In genomic region chr13:60701919-60702318, GRCh38 we compare ENCODE assay signal across 32 cellular contexts.
"Had no signal": no experiment of that assay in that cellular context is flagged by ENCODE, and none has a peak within 500 bp of the region (broad histone marks: within the 10 kb centered on the region; RNA-seq: fewer than 3 reads in every experiment).

No MANE protein-coding gene starts in this region.

- H3K4me1 Mint-ChIP-seq: activated CD4-positive, alpha-beta T cell treated with anti-CD3 and anti-CD28 coated beads for 36 hours; activated CD4-positive, alpha-beta T cell treated with anti-CD3 and anti-CD28 coated beads, Interleukin-2, amount 10 ng/mL, durations not matched to agents 24 days and 14 days; activated CD8-positive, alpha-beta memory T cell treated with anti-CD3 and anti-CD28 coated beads, Interleukin-2, amount 10 ng/mL, durations not matched to agents 7 days and 5 days; activated naive CD4-positive, alpha-beta T cell treated with anti-CD3 and anti-CD28 coated beads, Interleukin-2, amount 50 U/mL, for 24 hours; activated naive CD8-positive, alpha-beta T cell treated with anti-CD3 and anti-CD28 coated beads for 36 hours; activated naive CD8-positive, alpha-beta T cell treated with anti-CD3 and anti-CD28 coated beads, Interleukin-2, amount 50 U/mL, for 24 hours had no signal

- H3K27me3 Mint-ChIP-seq: activated CD4-positive, alpha-beta memory T cell treated with anti-CD3 and anti-CD28 coated beads for 36 hours; activated CD4-positive, alpha-beta T cell treated with anti-CD3 and anti-CD28 coated beads, Interleukin-2, amount 10 ng/mL, durations not matched to agents 24 days and 14 days; activated CD8-positive, alpha-beta memory T cell treated with anti-CD3 and anti-CD28 coated beads, Interleukin-2, amount 10 ng/mL, durations not matched to agents 7 days and 5 days; activated naive CD8-positive, alpha-beta T cell treated with anti-CD3 and anti-CD28 coated beads for 36 hours; effector memory CD8-positive, alpha-beta T cell had no signal

- H3K27me3 ChIP-seq: adrenal gland, body of pancreas, esophagus muscularis mucosa, foreskin keratinocyte, gastrocnemius medialis had no signal

- H3K27ac Mint-ChIP-seq: activated CD4-positive, alpha-beta memory T cell treated with anti-CD3 and anti-CD28 coated beads for 36 hours; activated CD4-positive, alpha-beta T cell treated with anti-CD3 and anti-CD28 coated beads for 36 hours; activated CD4-positive, alpha-beta T cell treated with anti-CD3 and anti-CD28 coated beads, Interleukin-2, amount 10 ng/mL, durations not matched to agents 24 days and 14 days; activated CD8-positive, alpha-beta memory T cell treated with anti-CD3 and anti-CD28 coated beads, Interleukin-2, amount 10 ng/mL, durations not matched to agents 7 days and 5 days; activated CD8-positive, alpha-beta T cell treated with anti-CD3 and anti-CD28 coated beads, Interleukin-2, amount 10 ng/mL, durations not matched to agents 7 days and 5 days; activated naive CD4-positive, alpha-beta T cell treated with anti-CD3 and anti-CD28 coated beads for 36 hours; activated naive CD4-positive, alpha-beta T cell treated with anti-CD3 and anti-CD28 coated beads, Interleukin-2, amount 50 U/mL, for 24 hours; activated naive CD8-positive, alpha-beta T cell treated with anti-CD3 and anti-CD28 coated beads for 36 hours; activated naive CD8-positive, alpha-beta T cell treated with anti-CD3 and anti-CD28 coated beads, Interleukin-2, amount 50 U/mL, for 24 hours; activated T-helper 1 cell treated with anti-CD3 and anti-CD28 coated beads, Interleukin-12 subunit alpha, Interleukin-12 subunit beta, Interleukin-2, Interleukin-4 antibody, amounts not matched to agents 30 ng/mL and 10 ng/mL and 1 ng/mL, durations not matched to agents 14 hours and 24 hours and 36 hours; activated T-helper 2 cell treated with anti-CD3 and anti-CD28 coated beads, Interferon-gamma antibody, Interleukin-2, Interleukin-4, amounts not matched to agents 10 μg/mL and 5 μg/mL and 100 μg/mL, durations not matched to agents 14 hours and 24 hours and 36 hours; effector memory CD8-positive, alpha-beta T cell had no signal

- ATAC-seq: activated CD4-positive, alpha-beta T cell treated with anti-CD3 and anti-CD28 coated beads for 36 hours; activated CD8-positive, alpha-beta memory T cell treated with anti-CD3 and anti-CD28 coated beads, Interleukin-2, amount 10 ng/mL, durations not matched to agents 7 days and 5 days; activated CD8-positive, alpha-beta T cell treated with anti-CD3 and anti-CD28 coated beads, Interleukin-2, amount 10 ng/mL, durations not matched to agents 7 days and 5 days; activated naive CD8-positive, alpha-beta T cell treated with anti-CD3 and anti-CD28 coated beads, Interleukin-2, amount 50 U/mL, for 24 hours; body of pancreas; effector memory CD8-positive, alpha-beta T cell; foreskin keratinocyte; gastrocnemius medialis had no signal

- H3K4me3 Mint-ChIP-seq: activated CD4-positive, alpha-beta memory T cell treated with anti-CD3 and anti-CD28 coated beads for 36 hours; activated CD4-positive, alpha-beta T cell treated with anti-CD3 and anti-CD28 coated beads for 36 hours; activated CD4-positive, alpha-beta T cell treated with anti-CD3 and anti-CD28 coated beads, Interleukin-2, amount 10 ng/mL, durations not matched to agents 24 days and 14 days; activated CD8-positive, alpha-beta memory T cell treated with anti-CD3 and anti-CD28 coated beads, Interleukin-2, amount 10 ng/mL, durations not matched to agents 7 days and 5 days; activated CD8-positive, alpha-beta T cell treated with anti-CD3 and anti-CD28 coated beads, Interleukin-2, amount 10 ng/mL, durations not matched to agents 7 days and 5 days; activated naive CD4-positive, alpha-beta T cell treated with anti-CD3 and anti-CD28 coated beads for 36 hours; activated naive CD4-positive, alpha-beta T cell treated with anti-CD3 and anti-CD28 coated beads, Interleukin-2, amount 50 U/mL, for 24 hours; activated naive CD8-positive, alpha-beta T cell treated with anti-CD3 and anti-CD28 coated beads for 36 hours; activated naive CD8-positive, alpha-beta T cell treated with anti-CD3 and anti-CD28 coated beads, Interleukin-2, amount 50 U/mL, for 24 hours; activated T-helper 1 cell treated with anti-CD3 and anti-CD28 coated beads, Interleukin-12 subunit alpha, Interleukin-12 subunit beta, Interleukin-2, Interleukin-4 antibody, amounts not matched to agents 30 ng/mL and 10 ng/mL and 1 ng/mL, durations not matched to agents 14 hours and 24 hours and 36 hours; effector memory CD8-positive, alpha-beta T cell had no signal

- H3K36me3 ChIP-seq: adrenal gland, esophagus muscularis mucosa, gastrocnemius medialis had no signal

- DNase-seq: activated CD4-positive, alpha-beta memory T cell treated with anti-CD3 and anti-CD28 coated beads for 36 hours; activated CD4-positive, alpha-beta T cell treated with anti-CD3 and anti-CD28 coated beads for 36 hours; activated CD4-positive, alpha-beta T cell treated with anti-CD3 and anti-CD28 coated beads, Interleukin-2, amount 10 ng/mL, durations not matched to agents 24 days and 14 days; activated CD4-positive, CD25-positive, alpha-beta regulatory T cell; activated CD4-positive, CD25-positive, alpha-beta regulatory T cell treated with anti-CD3 and anti-CD28 coated beads, Interleukin-2, amount 50 U/mL, for 72 hours; activated CD8-positive, alpha-beta memory T cell treated with anti-CD3 and anti-CD28 coated beads, Interleukin-2, amount 10 ng/mL, durations not matched to agents 7 days and 5 days; activated CD8-positive, alpha-beta memory T cell treated with anti-CD3 and anti-CD28 coated beads, Interleukin-2, amount 50 U/mL, for 4 hours; activated CD8-positive, alpha-beta T cell treated with anti-CD3 and anti-CD28 coated beads, Interleukin-2, amount 10 ng/mL, durations not matched to agents 7 days and 5 days; activated effector memory CD4-positive, alpha-beta T cell treated with anti-CD3 and anti-CD28 coated beads, Interleukin-2, amount 50 U/mL, for 16 hours; activated naive CD4-positive, alpha-beta T cell treated with anti-CD3 and anti-CD28 coated beads for 36 hours; activated naive CD8-positive, alpha-beta T cell treated with anti-CD3 and anti-CD28 coated beads for 36 hours; activated naive CD8-positive, alpha-beta T cell treated with anti-CD3 and anti-CD28 coated beads, Interleukin-2, amount 50 U/mL, for 24 hours; activated T-cell treated with anti-CD3 and anti-CD28 coated beads, Interleukin-2, amount 50 U/mL, for 1 hour; activated T-cell treated with anti-CD3 and anti-CD28 coated beads, Interleukin-2, amount 50 U/mL, for 48 hours; amygdala; aorta; body of pancreas; caudate nucleus; cortex of kidney; dermis blood vessel endothelial cell; effector CD4-positive, alpha-beta T cell; effector memory CD8-positive, alpha-beta T cell; erythroblast; foreskin keratinocyte; gastrocnemius medialis; glutamatergic neuron; T-helper 2 cell had no signal

- H3K27ac ChIP-seq: adrenal gland, body of pancreas, esophagus muscularis mucosa, foreskin keratinocyte, gastrocnemius medialis had no signal

- H3K4me3 ChIP-seq: adrenal gland, body of pancreas, esophagus muscularis mucosa, gastrocnemius medialis had no signal

- H3K4me1 ChIP-seq: adrenal gland, body of pancreas, esophagus muscularis mucosa, foreskin keratinocyte, gastrocnemius medialis had no signal

- H3K36me3 Mint-ChIP-seq: activated CD4-positive, alpha-beta memory T cell treated with anti-CD3 and anti-CD28 coated beads for 36 hours; activated CD8-positive, alpha-beta memory T cell treated with anti-CD3 and anti-CD28 coated beads, Interleukin-2, amount 10 ng/mL, durations not matched to agents 7 days and 5 days; activated naive CD4-positive, alpha-beta T cell treated with anti-CD3 and anti-CD28 coated beads, Interleukin-2, amount 50 U/mL, for 24 hours; activated naive CD8-positive, alpha-beta T cell treated with anti-CD3 and anti-CD28 coated beads for 36 hours had no signal

- H3K9me3 Mint-ChIP-seq: activated CD4-positive, alpha-beta memory T cell treated with anti-CD3 and anti-CD28 coated beads for 36 hours; activated CD4-positive, alpha-beta T cell treated with anti-CD3 and anti-CD28 coated beads, Interleukin-2, amount 10 ng/mL, durations not matched to agents 24 days and 14 days; activated naive CD4-positive, alpha-beta T cell treated with anti-CD3 and anti-CD28 coated beads for 36 hours; activated naive CD8-positive, alpha-beta T cell treated with anti-CD3 and anti-CD28 coated beads for 36 hours; activated naive CD8-positive, alpha-beta T cell treated with anti-CD3 and anti-CD28 coated beads, Interleukin-2, amount 50 U/mL, for 24 hours; activated T-helper 1 cell treated with anti-CD3 and anti-CD28 coated beads, Interleukin-12 subunit alpha, Interleukin-12 subunit beta, Interleukin-2, Interleukin-4 antibody, amounts not matched to agents 30 ng/mL and 10 ng/mL and 1 ng/mL, durations not matched to agents 14 hours and 24 hours and 36 hours; activated T-helper 2 cell treated with anti-CD3 and anti-CD28 coated beads, Interferon-gamma antibody, Interleukin-2, Interleukin-4, amounts not matched to agents 10 μg/mL and 5 μg/mL and 100 μg/mL, durations not matched to agents 14 hours and 24 hours and 36 hours had no signal

- H3K9me3 ChIP-seq: adrenal gland, body of pancreas, esophagus muscularis mucosa, gastrocnemius medialis had no signal
